ENCODE assay signal across 1 cellular context in the genomic region with DNA sequence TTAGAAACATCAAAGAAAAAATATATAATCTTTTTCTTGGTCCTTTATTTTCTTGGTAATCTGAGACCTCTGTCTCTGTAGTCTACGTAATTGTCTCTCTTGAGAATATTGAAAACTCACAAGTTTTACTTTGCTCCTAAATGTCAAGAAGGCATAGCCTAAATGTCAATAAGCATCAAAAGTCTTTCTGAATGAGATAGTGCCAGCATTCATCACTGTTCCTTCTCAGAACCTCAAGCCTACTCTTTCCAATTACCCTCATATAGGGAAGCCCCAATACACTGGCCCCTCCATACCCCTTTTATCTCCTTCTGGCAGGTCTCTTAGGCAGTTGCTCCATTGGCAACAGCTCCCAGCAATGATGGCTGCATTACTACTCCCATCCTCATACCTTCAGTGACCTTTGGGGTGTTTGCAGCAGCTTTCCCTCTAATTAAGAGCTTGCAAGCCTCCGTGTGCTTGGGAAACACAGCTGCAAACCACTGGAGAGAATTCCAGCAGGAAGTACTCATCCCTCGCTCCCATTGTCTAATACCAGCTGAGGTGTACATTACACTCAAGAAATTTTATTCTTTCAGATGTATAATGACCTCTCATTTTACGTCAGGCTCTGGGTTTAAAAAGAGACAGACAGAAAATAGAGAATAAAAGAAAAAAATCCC.
TF ChIP-seq lines count a peak whose summit lies in the region.

No MANE protein-coding gene starts in this region.

TF ChIP-seq in SK-N-SH treated with all-trans-retinoic acid at 6 μM for 48 hours, 23 proteins besides CTCF, POLR2A, EP300 and RAD21 (continued from another document):
- TF ChIP-seq ZFP30 (CRISPR knock-in tag; IDR thresholded peaks at IDR 0.05): no peak
